ENCODE assay signal across 1 cellular context in genomic region chr10:95247200-95247880, GRCh38.
TF ChIP-seq lines count a peak whose summit lies in the region.

No MANE protein-coding gene starts in this region.

TF ChIP-seq in WTC11, 78 proteins besides CTCF, POLR2A, EP300 and RAD21 (continued from another document):
- TF ChIP-seq FOXP4 (CRISPR knock-in tag; IDR thresholded peaks at IDR 0.05) (no peak), FOXK1 (CRISPR knock-in tag; IDR thresholded peaks at IDR 0.05) (no peak), ZNF512 (CRISPR knock-in tag; IDR thresholded peaks at IDR 0.05; ENCODE audit: borderline replicate concordance) (no peak), ATF1 (CRISPR knock-in tag; IDR thresholded peaks at IDR 0.05) (no peak), ZNF281 (CRISPR knock-in tag; IDR thresholded peaks at IDR 0.05) (no peak), ETV6 (CRISPR knock-in tag; IDR thresholded peaks at IDR 0.05) (no peak), ZSCAN18 (CRISPR knock-in tag; IDR thresholded peaks at IDR 0.05) (no peak), KAT7 (CRISPR knock-in tag; IDR thresholded peaks at IDR 0.05; ENCODE audit: borderline replicate concordance) (no peak), NR3C1 (CRISPR knock-in tag; conservative IDR thresholded peaks at IDR 0.05; ENCODE audit: low read depth) (no peak), TP53 (CRISPR knock-in tag; IDR thresholded peaks at IDR 0.05) (no peak), ZBTB21 (CRISPR knock-in tag; IDR thresholded peaks at IDR 0.05; ENCODE audit: borderline replicate concordance) (no peak)
